ENCODE assay signal across 1 cellular context in the genomic region with DNA sequence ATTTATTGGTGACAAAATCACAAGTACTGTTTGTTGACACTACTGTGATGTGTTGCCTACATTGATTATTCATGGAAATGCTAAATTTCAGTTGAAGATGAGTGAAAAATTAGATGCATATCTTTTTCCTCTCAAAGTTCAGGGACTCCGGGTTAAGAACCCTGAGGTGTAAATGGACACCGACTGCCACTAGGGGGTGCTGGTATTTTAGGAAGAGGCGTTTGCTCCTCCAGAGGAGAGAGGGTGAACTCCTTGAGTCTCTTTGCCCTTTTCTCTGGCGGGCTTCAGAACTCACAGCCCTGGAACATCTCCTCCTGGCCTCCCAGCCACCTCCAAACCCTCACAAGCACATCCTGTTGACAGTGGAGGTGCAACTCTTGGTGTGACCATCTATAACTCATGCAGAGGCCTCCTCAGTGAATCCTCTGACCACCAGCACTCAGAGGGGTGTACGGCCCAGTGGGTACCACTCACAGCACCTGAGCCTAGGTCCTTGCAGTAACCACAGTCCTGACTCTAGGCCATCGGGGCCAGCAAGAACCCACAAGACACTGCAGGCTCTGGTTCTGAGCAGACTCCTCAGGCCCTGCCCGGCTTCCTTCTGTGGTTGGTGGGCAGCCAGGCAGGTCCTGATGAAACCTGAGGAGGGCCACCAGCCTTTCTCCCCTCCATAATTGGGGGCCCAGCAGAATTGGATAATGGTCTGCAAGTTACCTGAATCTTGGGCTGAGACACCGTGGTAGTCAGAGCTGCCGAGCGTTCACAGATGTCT.
TF ChIP-seq lines count a peak whose summit lies in the region.

No MANE protein-coding gene starts in this region.

TF ChIP-seq in A549, 52 proteins besides CTCF, POLR2A, EP300 and RAD21:
- no peak for TF ChIP-seq ZFP36 (IDR thresholded peaks at IDR 0.05; ENCODE audit: borderline replicate concordance, partially characterized antibody)
- peak; percentile 44; the same call in 2 of the 3 replicates for TF ChIP-seq SMC3 (IDR thresholded peaks at IDR 0.05)
- no peak for TF ChIP-seq FOSL2 (IDR thresholded peaks at IDR 0.05)
- TF ChIP-seq FOSL2 (CRISPR knock-in tag; IDR thresholded peaks at IDR 0.05): no peak
- no peak for TF ChIP-seq RCOR1 (IDR thresholded peaks at IDR 0.05; ENCODE audit: low read depth, low read length)
- no peak for TF ChIP-seq RNF2 (IDR thresholded peaks at IDR 0.05; ENCODE audit: borderline replicate concordance, low read depth)
- TF ChIP-seq, protein P1, sequence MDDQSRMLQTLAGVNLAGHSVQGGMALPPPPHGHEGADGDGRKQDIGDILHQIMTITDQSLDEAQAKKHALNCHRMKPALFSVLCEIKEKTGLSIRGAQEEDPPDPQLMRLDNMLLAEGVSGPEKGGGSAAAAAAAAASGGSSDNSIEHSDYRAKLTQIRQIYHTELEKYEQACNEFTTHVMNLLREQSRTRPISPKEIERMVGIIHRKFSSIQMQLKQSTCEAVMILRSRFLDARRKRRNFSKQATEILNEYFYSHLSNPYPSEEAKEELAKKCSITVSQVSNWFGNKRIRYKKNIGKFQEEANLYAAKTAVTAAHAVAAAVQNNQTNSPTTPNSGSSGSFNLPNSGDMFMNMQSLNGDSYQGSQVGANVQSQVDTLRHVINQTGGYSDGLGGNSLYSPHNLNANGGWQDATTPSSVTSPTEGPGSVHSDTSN (IDR thresholded peaks at IDR 0.05): no peak
- no peak for TF ChIP-seq TP53 (CRISPR knock-in tag; IDR thresholded peaks at IDR 0.05)
- no peak for TF ChIP-seq ZC3H11A (IDR thresholded peaks at IDR 0.05)
